Comparison of ENCODE assay signal across 7 cellular contexts in genomic region chr4:98262431-98262830, GRCh38. TPM values are rescaled to one million over a fixed set of nuclear protein-coding genes. Genes with fewer than 3 reads are reported as not detected.
DNase-seq lines count a peak whose midpoint lies in the region; ATAC-seq and TF ChIP-seq lines count a peak whose summit lies in the region.

No MANE protein-coding gene starts in this region.

- DNase-seq in GM23248 (peak; percentile 30), OCI-M1 (lab: John Stamatoyannopoulos, UW) (peak; percentile 62), endodermal cell (no peak), ovary (no peak), SHP77 treated with DMSO at 0.1 percent for 48 hours (lab: John Stamatoyannopoulos, UW) (no peak)

- H3K4me3 ChIP-seq in GM23248 (peak overlapping the region; percentile 91), endodermal cell (ENCODE audit: low read length) (peak overlapping the region; percentile 96), ovary (peak overlapping the region; percentile 83)

- no peaks in the 10 kb centered on the region for H3K27me3 ChIP-seq in GM23248 (replicated peaks; ENCODE audit: insufficient read depth)
- no peaks in the 10 kb centered on the region for H3K27me3 ChIP-seq in endodermal cell (ENCODE audit: control insufficient read depth, insufficient read depth, low read length, poor library complexity, severe bottlenecking)
- no peaks in the 10 kb centered on the region for H3K27me3 ChIP-seq in ovary

- H3K4me2 ChIP-seq in GM23248 (ENCODE audit: unreplicated experiment), result peak overlapping the region; percentile 94

- H3K79me2 ChIP-seq in GM23248 (ENCODE audit: insufficient read depth), result peaks cover 71% of the 10 kb centered on the region

- no peak overlapping the region for H3K27ac Mint-ChIP-seq in endodermal cell

- H3K27ac ChIP-seq in GM23248 (peak overlapping the region; percentile 86), endodermal cell (ENCODE audit: low read depth, low read length) (no peak overlapping the region), ovary (no peak overlapping the region)

- H3K9ac ChIP-seq in GM23248 (peak overlapping the region; percentile 88), endodermal cell (ENCODE audit: extremely low read depth, low read length, poor library complexity, severe bottlenecking) (peak overlapping the region; percentile 40)

- peaks cover 2% of the 10 kb centered on the region for H3K9me3 Mint-ChIP-seq in endodermal cell

- H3K4me1 ChIP-seq in GM23248 (ENCODE audit: insufficient read depth), result peaks cover 21% of the 10 kb centered on the region
- no peaks in the 10 kb centered on the region for H3K4me1 ChIP-seq in endodermal cell (ENCODE audit: control insufficient read depth, insufficient read depth, low read length)
- peaks cover 4% of the 10 kb centered on the region for H3K4me1 ChIP-seq in ovary (ENCODE audit: insufficient read depth)

- H3K27me3 Mint-ChIP-seq in endodermal cell (ENCODE audit: insufficient read depth), result no peaks in the 10 kb centered on the region

- H3K4me3 Mint-ChIP-seq in endodermal cell, result peak overlapping the region; percentile 93

- TF ChIP-seq EP300 in ovary (IDR thresholded peaks at IDR 0.05), result no peak

- ATAC-seq in HG03378 (IDR thresholded peaks at IDR 0.05; ENCODE audit: unreplicated experiment) (no peak), GM19467 (IDR thresholded peaks at IDR 0.05; ENCODE audit: unreplicated experiment) (no peak)

- H3K4me1 Mint-ChIP-seq in endodermal cell, result peaks cover 25% of the 10 kb centered on the region

- H3K36me3 Mint-ChIP-seq in endodermal cell (ENCODE audit: low read depth), result peaks cover 4% of the 10 kb centered on the region

- in situ Hi-C loops in GM23248 (cut with MboI), result no loop called here

- peak overlapping the region; percentile 84 for H2AFZ ChIP-seq in GM23248

- no peak for TF ChIP-seq POLR2A in ovary (IDR thresholded peaks at IDR 0.05)

- intact Hi-C loops in ovary (cut with DNase I), result no loop called here

- WGBS in GM23248 (ENCODE audit: low coverage in 1 of 2, low lambda C conversion rate in 2 of 2, missing lambda C conversion rate in 2 of 2), 2 experiments, result 0% methylated on average over 5 of the region's 5 CpGs
- 16 to 23% methylated on average over 4 of the region's 5 CpGs for WGBS in endodermal cell (ENCODE audit: insufficient coverage in 1 of 2, insufficient read length in 1 of 2), 2 experiments
- WGBS in ovary, 3 donors, result 6 to 12% (median 7%) methylated on average over 5 of the region's 5 CpGs

- no peaks in the 10 kb centered on the region for H4K20me1 ChIP-seq in GM23248 (ENCODE audit: insufficient read depth)

- H3K36me3 ChIP-seq in GM23248 (ENCODE audit: low read depth) (no peaks in the 10 kb centered on the region), endodermal cell (ENCODE audit: control insufficient read depth, insufficient read depth, low read length) (peaks cover 4% of the 10 kb centered on the region), ovary (no peaks in the 10 kb centered on the region)

- no peak for TF ChIP-seq CTCF in endodermal cell (conservative IDR thresholded peaks at IDR 0.05)
- TF ChIP-seq CTCF in ovary (IDR thresholded peaks at IDR 0.05), result no peak

- no peaks in the 10 kb centered on the region for H3K9me3 ChIP-seq in GM23248 (ENCODE audit: low read depth)
- peaks cover 8% of the 10 kb centered on the region for H3K9me3 ChIP-seq in endodermal cell (ENCODE audit: control insufficient read depth, low read length)
- H3K9me3 ChIP-seq in ovary, result no peaks in the 10 kb centered on the region

- peaks cover 21% of the 10 kb centered on the region for H3F3A ChIP-seq in GM23248 (ENCODE audit: insufficient read depth)

- no peaks in the 10 kb centered on the region for H3K9me2 ChIP-seq in GM23248 (ENCODE audit: insufficient read depth)

RNA-seq across cellular contexts. Expression of gene RAP1GDS1, which starts 1.2 kb away (rescaled TPM):
- 56.7 and 93.8 TPM in 2 replicates for total RNA-seq in GM23248 (2014; rRNA removed; shearing (Covaris generic))
- 49.2 and 55.4 TPM in 2 replicates for polyA plus RNA-seq in GM23248 (2016; fragmentation: Nextera tagmentation; extraction: Ambion mirVana)
- total RNA-seq in endodermal cell, result 10 to 100 TPM; 34.0 to 37.9 TPM
- 40.6 TPM for polyA plus RNA-seq in endodermal cell (2013, experiment 1 of 2)
- polyA plus RNA-seq in endodermal cell (2013, experiment 2 of 2), result 38.8 TPM
- 10 to 100 TPM; 14.7 to 40.9 (median 24.9) TPM for total RNA-seq in ovary
- polyA plus RNA-seq in ovary, result 10 to 100 TPM; 12.6 to 32.6 TPM

Comparison
In these comparisons a context has a peak if more than half of its experiments do, and no peak if none do; other contexts are left out.
1. DNase-seq: peak in GM23248 (single experiment) and OCI-M1 (single experiment); none in endodermal cell (single experiment), ovary (0 of 5) and SHP77 treated with DMSO at 0.1 percent for 48 hours (single experiment).
2. Peak in every context shown above with its lines, with median percentiles within 50 percentile points of each other: H3K4me3 ChIP-seq.